ENCODE assay signal across 7 cellular contexts in the genomic region with DNA sequence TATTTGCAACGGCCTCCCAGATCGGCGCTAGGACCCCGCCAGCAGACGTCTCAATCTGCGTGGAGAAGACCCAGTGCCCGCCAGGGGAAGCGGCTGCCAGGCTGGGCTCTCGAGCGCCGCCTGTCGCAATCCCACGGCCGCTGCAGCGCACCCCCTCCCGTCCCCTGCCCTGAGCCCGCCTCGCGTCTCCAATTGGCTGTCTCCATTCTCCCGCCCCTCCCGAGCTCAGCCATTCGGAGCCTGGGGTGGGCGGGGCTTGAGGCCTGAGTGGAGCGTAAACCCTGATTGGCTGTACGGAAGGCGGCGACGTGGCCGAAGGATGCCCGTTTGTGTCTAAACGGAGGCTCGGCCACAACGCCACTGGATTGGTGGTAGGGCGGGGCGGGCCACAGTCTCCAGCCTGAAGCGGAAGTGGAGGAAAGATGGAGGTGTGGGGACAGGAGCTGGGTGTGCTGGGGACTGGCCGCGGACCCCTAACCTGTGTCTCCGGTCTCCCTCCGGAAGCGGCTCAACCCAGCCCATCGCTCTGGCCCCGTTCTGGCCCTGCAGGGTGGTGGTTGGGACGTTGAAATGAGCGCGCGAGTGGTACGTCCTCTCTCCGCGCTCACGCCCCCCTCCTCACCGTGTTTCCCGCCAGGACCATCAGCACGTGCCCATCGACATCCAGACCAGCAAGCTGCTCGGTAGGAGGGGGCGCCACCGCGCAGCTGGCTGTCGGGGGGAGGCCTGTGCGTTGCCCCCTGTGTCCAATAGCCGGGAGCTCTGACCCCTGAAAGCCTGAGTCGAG.
DNase-seq lines count a peak whose midpoint lies in the region; ATAC-seq and TF ChIP-seq lines count a peak whose summit lies in the region.

A gene with protein sequence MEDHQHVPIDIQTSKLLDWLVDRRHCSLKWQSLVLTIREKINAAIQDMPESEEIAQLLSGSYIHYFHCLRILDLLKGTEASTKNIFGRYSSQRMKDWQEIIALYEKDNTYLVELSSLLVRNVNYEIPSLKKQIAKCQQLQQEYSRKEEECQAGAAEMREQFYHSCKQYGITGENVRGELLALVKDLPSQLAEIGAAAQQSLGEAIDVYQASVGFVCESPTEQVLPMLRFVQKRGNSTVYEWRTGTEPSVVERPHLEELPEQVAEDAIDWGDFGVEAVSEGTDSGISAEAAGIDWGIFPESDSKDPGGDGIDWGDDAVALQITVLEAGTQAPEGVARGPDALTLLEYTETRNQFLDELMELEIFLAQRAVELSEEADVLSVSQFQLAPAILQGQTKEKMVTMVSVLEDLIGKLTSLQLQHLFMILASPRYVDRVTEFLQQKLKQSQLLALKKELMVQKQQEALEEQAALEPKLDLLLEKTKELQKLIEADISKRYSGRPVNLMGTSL (plus strand): TSS at position 389 of the 787 bp plus-strand sequence. CDS start 34 bp downstream, at position 423.

- H3K4me3 ChIP-seq in astrocyte of the spinal cord (ENCODE audit: low read depth, low read length): peak within 1 kb of the TSS; percentile 91
- H3K4me3 ChIP-seq in retinal pigment epithelial cell (ENCODE audit: low read length): peak within 1 kb of the TSS; percentile 89

- TF ChIP-seq CTCF in astrocyte of the spinal cord (IDR thresholded peaks at IDR 0.05; ENCODE audit: low read depth, low read length) (peak; percentile 96), retinal pigment epithelial cell (conservative IDR thresholded peaks at IDR 0.05; ENCODE audit: low read depth, low read length) (peak; percentile 82)

- ATAC-seq in GM18505 (IDR thresholded peaks at IDR 0.05; ENCODE audit: unreplicated experiment) (peak; percentile 94), HG02981 (IDR thresholded peaks at IDR 0.05; ENCODE audit: unreplicated experiment) (peak; percentile 94)

- in situ Hi-C loops in astrocyte of the spinal cord (cut with HindIII; ENCODE audit: low sequenced_read_pairs): no loop called here

- DNase-seq in NCI-H2029 treated with DMSO at 0.1 percent for 48 hours (lab: John Stamatoyannopoulos, UW) (peak; percentile 94), T1000 (lab: John Stamatoyannopoulos, UW) (peak; percentile 99), astrocyte of the spinal cord (ENCODE audit: low read depth, low spot score) (peak; percentile 100), hippocampal formation (lab: John Stamatoyannopoulos, UW) (peak; percentile 99 to 100), retinal pigment epithelial cell (ENCODE audit: low read depth) (peak; percentile 96)

- peak; percentile 95 for TF ChIP-seq POLR2A in GM18505 (IDR thresholded peaks at IDR 0.05; ENCODE audit: borderline replicate concordance, extremely low read depth, insufficient read depth, insufficient read length)

Comparison
In these comparisons a context has a peak if more than half of its experiments do, and no peak if none do; other contexts are left out.
1. Peak in every context shown above with its lines: DNase-seq, ATAC-seq and H3K4me3 ChIP-seq.